Comparison of ENCODE assay signal across 8 cellular contexts in genomic region chr17:69235338-69236058, GRCh38. TPM values are rescaled to one million over a fixed set of nuclear protein-coding genes. Genes with fewer than 3 reads are reported as not detected.
DNase-seq lines count a peak whose midpoint lies in the region; ATAC-seq and TF ChIP-seq lines count a peak whose summit lies in the region.

No MANE protein-coding gene starts in this region.

- intact Hi-C loops in left cardiac atrium (cut with DNase I) = loop anchor here in 1 of 2 donors (5.0 kb wide), 1 partner anchor 458 kb away; no protein-coding TSS in a partner anchor

- ATAC-seq in GM18505 (IDR thresholded peaks at IDR 0.05; ENCODE audit: unreplicated experiment) (peak; percentile 87), HG02840 (IDR thresholded peaks at IDR 0.05; ENCODE audit: low FRiP score, unreplicated experiment) (peak; percentile 81), left cardiac atrium (peak; percentile 92 to 94)

- no peak for TF ChIP-seq POLR2A in GM18505 (IDR thresholded peaks at IDR 0.05; ENCODE audit: borderline replicate concordance, extremely low read depth, insufficient read depth, insufficient read length)

- DNase-seq in NCI-H1436 treated with DMSO at 0.1 percent for 48 hours (lab: John Stamatoyannopoulos, UW) (peak; percentile 23), SW480 (ENCODE audit: low spot score) (peak; percentile 73), amniotic epithelial cell (ENCODE audit: low read depth) (peak; percentile 77), left cardiac atrium (peak; percentile 84), retina (peak; percentile 79), cerebellar nuclear complex (lab: John Stamatoyannopoulos, UW) (no peak)

RNA-seq across cellular contexts. Expression of gene ABCA10, which starts 6.9 kb away (rescaled TPM):
- total RNA-seq in left cardiac atrium = 10 to 100 TPM in 1 of 2 donors, 1 to 10 TPM in 1; 5.7 to 12.8 TPM

Comparison
In these comparisons a context has a peak if more than half of its experiments do, and no peak if none do; other contexts are left out.
1. DNase-seq: peak in NCI-H1436 treated with DMSO at 0.1 percent for 48 hours (single experiment), SW480 (single experiment), amniotic epithelial cell (single experiment), left cardiac atrium (single experiment) and retina (single experiment); none in cerebellar nuclear complex (0 of 2).
2. Peak in every context shown above with its lines, with median percentiles within 50 percentile points of each other: ATAC-seq.